Comparison of ENCODE assay signal across 1 cellular context in genomic region chr14:37241206-37241605, GRCh38.
TF ChIP-seq lines count a peak whose summit lies in the region.

No MANE protein-coding gene starts in this region.

TF ChIP-seq in WTC11, 78 proteins besides CTCF, POLR2A, EP300 and RAD21 (continued from another document):
- TF ChIP-seq, protein P1, sequence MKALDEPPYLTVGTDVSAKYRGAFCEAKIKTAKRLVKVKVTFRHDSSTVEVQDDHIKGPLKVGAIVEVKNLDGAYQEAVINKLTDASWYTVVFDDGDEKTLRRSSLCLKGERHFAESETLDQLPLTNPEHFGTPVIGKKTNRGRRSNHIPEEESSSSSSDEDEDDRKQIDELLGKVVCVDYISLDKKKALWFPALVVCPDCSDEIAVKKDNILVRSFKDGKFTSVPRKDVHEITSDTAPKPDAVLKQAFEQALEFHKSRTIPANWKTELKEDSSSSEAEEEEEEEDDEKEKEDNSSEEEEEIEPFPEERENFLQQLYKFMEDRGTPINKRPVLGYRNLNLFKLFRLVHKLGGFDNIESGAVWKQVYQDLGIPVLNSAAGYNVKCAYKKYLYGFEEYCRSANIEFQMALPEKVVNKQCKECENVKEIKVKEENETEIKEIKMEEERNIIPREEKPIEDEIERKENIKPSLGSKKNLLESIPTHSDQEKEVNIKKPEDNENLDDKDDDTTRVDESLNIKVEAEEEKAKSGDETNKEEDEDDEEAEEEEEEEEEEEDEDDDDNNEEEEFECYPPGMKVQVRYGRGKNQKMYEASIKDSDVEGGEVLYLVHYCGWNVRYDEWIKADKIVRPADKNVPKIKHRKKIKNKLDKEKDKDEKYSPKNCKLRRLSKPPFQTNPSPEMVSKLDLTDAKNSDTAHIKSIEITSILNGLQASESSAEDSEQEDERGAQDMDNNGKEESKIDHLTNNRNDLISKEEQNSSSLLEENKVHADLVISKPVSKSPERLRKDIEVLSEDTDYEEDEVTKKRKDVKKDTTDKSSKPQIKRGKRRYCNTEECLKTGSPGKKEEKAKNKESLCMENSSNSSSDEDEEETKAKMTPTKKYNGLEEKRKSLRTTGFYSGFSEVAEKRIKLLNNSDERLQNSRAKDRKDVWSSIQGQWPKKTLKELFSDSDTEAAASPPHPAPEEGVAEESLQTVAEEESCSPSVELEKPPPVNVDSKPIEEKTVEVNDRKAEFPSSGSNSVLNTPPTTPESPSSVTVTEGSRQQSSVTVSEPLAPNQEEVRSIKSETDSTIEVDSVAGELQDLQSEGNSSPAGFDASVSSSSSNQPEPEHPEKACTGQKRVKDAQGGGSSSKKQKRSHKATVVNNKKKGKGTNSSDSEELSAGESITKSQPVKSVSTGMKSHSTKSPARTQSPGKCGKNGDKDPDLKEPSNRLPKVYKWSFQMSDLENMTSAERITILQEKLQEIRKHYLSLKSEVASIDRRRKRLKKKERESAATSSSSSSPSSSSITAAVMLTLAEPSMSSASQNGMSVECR (CRISPR knock-in tag; IDR thresholded peaks at IDR 0.05; ENCODE audit: borderline replicate concordance) = no peak
- TF ChIP-seq MXD4 (CRISPR knock-in tag; IDR thresholded peaks at IDR 0.05; ENCODE audit: borderline replicate concordance) (no peak), E2F4 (CRISPR knock-in tag; IDR thresholded peaks at IDR 0.05; ENCODE audit: borderline replicate concordance, low read depth) (no peak), NR2C2 (CRISPR knock-in tag; IDR thresholded peaks at IDR 0.05) (no peak), TEAD1 (CRISPR knock-in tag; IDR thresholded peaks at IDR 0.05) (no peak), ZNF396 (CRISPR knock-in tag; IDR thresholded peaks at IDR 0.05; ENCODE audit: borderline replicate concordance) (no peak), ZBTB21 (CRISPR knock-in tag; IDR thresholded peaks at IDR 0.05; ENCODE audit: borderline replicate concordance) (no peak), OVOL2 (CRISPR knock-in tag; IDR thresholded peaks at IDR 0.05; ENCODE audit: borderline replicate concordance) (no peak)
- TF ChIP-seq, protein P2, sequence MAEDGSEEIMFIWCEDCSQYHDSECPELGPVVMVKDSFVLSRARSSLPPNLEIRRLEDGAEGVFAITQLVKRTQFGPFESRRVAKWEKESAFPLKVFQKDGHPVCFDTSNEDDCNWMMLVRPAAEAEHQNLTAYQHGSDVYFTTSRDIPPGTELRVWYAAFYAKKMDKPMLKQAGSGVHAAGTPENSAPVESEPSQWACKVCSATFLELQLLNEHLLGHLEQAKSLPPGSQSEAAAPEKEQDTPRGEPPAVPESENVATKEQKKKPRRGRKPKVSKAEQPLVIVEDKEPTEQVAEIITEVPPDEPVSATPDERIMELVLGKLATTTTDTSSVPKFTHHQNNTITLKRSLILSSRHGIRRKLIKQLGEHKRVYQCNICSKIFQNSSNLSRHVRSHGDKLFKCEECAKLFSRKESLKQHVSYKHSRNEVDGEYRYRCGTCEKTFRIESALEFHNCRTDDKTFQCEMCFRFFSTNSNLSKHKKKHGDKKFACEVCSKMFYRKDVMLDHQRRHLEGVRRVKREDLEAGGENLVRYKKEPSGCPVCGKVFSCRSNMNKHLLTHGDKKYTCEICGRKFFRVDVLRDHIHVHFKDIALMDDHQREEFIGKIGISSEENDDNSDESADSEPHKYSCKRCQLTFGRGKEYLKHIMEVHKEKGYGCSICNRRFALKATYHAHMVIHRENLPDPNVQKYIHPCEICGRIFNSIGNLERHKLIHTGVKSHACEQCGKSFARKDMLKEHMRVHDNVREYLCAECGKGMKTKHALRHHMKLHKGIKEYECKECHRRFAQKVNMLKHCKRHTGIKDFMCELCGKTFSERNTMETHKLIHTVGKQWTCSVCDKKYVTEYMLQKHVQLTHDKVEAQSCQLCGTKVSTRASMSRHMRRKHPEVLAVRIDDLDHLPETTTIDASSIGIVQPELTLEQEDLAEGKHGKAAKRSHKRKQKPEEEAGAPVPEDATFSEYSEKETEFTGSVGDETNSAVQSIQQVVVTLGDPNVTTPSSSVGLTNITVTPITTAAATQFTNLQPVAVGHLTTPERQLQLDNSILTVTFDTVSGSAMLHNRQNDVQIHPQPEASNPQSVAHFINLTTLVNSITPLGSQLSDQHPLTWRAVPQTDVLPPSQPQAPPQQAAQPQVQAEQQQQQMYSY (CRISPR knock-in tag; IDR thresholded peaks at IDR 0.05) = no peak
